8 cellular contexts compared by ENCODE assay signal in the genomic region with DNA sequence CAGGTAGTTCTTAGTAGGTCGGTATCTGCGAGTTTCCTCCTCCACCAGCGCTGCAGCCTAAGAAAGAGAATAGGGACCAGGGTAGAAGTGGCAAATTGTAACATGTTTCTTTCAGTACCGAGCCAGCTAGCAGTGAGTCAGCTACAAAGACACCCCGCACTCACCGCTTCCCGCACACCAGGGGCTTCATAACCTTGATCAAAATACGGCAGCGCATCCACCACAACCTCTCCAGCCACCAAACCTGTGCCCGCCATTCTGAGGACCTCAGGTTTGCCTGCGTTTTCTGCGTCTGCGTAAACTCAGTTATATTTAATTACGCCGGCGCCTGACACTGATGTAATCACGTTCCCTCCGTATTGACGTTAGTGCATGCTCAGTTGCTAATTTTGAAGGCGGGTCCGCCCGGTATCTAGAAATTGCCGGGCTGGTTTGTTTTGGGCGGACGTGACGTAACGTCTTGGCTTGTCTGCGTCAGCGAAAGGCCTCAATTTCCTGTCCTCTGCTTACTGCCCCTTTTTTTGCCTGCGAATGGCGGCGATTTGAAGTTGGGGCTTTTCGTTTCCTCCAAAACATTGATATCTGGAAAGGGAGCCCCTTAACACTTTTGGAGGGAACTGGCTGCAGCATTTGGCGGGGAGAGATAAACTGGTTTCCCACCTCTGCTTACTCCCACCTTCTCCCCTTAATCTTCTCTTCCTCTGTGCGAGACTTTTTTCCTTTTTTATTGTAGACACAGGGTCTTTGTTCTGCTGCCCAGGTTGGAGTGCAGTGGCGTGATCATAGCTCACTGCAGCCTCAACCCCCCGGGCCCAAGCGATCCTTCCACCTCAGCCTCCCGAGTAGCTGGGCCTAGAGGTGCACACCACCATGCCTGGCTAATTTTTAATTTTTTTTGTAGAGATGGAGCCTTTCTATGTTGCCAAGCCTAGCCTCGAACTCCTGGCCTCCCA. TPM values are rescaled to one million over a fixed set of nuclear protein-coding genes. Genes with fewer than 3 reads are reported as not detected.
A peak's percentile ranks its signal among the peaks of the same experiment; 100 is the strongest.
DNase-seq lines count a peak whose midpoint lies in the region; ATAC-seq, FAIRE-seq and TF ChIP-seq lines count a peak whose summit lies in the region.

A gene (minus strand): TSS at position 281 of the 953 bp plus-strand sequence. CDS start 24 bp downstream, at position 257.

- peak within 1 kb of the TSS; percentile 80 for H3K4me2 ChIP-seq in HepG2 (ENCODE audit: low read depth, low read length)

- peaks cover 9% of the 10 kb centered on the region for H3K4me1 Mint-ChIP-seq in CD14-positive monocyte

- BruUV-seq in HepG2 (replicated peaks; lab: Mats Ljungman, UMichigan) = TSS peak; percentile 96

- CTCF ChIA-PET in HepG2 (lab: Yijun Ruan, JAX; ENCODE audit: low intra/inter-chr PET ratio, low total read pairs) = no interaction called here

- in situ Hi-C loops in HepG2 (cut with HindIII; ENCODE audit: extremely low pct_ligation_motif_present, low pct_unique_long_range_greater_than_20kb) = no loop called here

- peak within 1 kb of the TSS; percentile 90 to 98 for H3K4me3 Mint-ChIP-seq in CD14-positive monocyte

- no peaks in the 10 kb centered on the region; a peak in 2 of 5 replicates for H3K27me3 ChIP-seq in HepG2 (ENCODE audit: control insufficient read depth in 1 of 2, insufficient read depth in 2 of 2, low read length in 2 of 2)

- peaks cover 11 to 13% (median 11%) of the 10 kb centered on the region in 3 donors for H3K27me3 Mint-ChIP-seq in CD14-positive monocyte (ENCODE audit: low read depth in 3 of 3)

- no peak for TF ChIP-seq RAD21 in HepG2 (CRISPR knock-in tag; IDR thresholded peaks at IDR 0.05)

- peak within 1 kb of the TSS; percentile 80 for H3K27ac ChIP-seq in HepG2 (ENCODE audit: extremely low read length, insufficient read depth, low read length)

- H3K4me1 ChIP-seq in HepG2 (ENCODE audit: insufficient read depth, low read length) = peaks cover 20% of the 10 kb centered on the region

- peak within 1 kb of the TSS; percentile 96 to 100 (median 99) for H3K27ac Mint-ChIP-seq in CD14-positive monocyte

- H3K9me3 ChIP-seq in HepG2 (ENCODE audit: low read length) = no peaks in the 10 kb centered on the region

- peak within 1 kb of the TSS; percentile 90 for H2AFZ ChIP-seq in HepG2 (ENCODE audit: low read length)

- peak; percentile 99 for ATAC-seq in GM19397 (IDR thresholded peaks at IDR 0.05; ENCODE audit: unreplicated experiment)
- ATAC-seq in HG03571 (IDR thresholded peaks at IDR 0.05; ENCODE audit: unreplicated experiment) = peak; percentile 99
- peak; percentile 98 for ATAC-seq in HepG2

- H3K4me3 ChIP-seq in HepG2 (replicated peaks in 1 of 3; ENCODE audit: insufficient read depth in 1 of 3, low read depth in 2 of 3, low read length in 3 of 3) = peak within 1 kb of the TSS; percentile 70 to 83 (median 78)

- peaks cover 14% of the 10 kb centered on the region for H3K79me2 ChIP-seq in HepG2 (ENCODE audit: insufficient read depth, low read length)

- no peak for TF ChIP-seq EP300 in HepG2 (IDR thresholded peaks at IDR 0.05; ENCODE audit: low read depth in 2 of 2, low read length in 2 of 2)
- no peak for TF ChIP-seq EP300 in HepG2 (CRISPR knock-in tag; IDR thresholded peaks at IDR 0.05; ENCODE audit: borderline replicate concordance)

- no peaks in the 10 kb centered on the region for H4K20me1 ChIP-seq in HepG2 (ENCODE audit: insufficient read depth, low read length)

- H3K9ac ChIP-seq in HepG2 (ENCODE audit: insufficient read depth, low read depth, low read length) = peak within 1 kb of the TSS; percentile 92

- WGBS in HepG2 (ENCODE audit: low lambda C conversion rate) = 7% methylated on average over 37 of the region's 40 CpGs

- no peak for TF ChIP-seq CTCF in CD14-positive monocyte (IDR thresholded peaks at IDR 0.05)
- no peak for TF ChIP-seq CTCF in HepG2 (CRISPR knock-in tag; IDR thresholded peaks at IDR 0.05)

- TF ChIP-seq POLR2A in HepG2 (IDR thresholded peaks at IDR 0.05; ENCODE audit: insufficient read depth in 1 of 2, low read depth in 2 of 2, low read length in 2 of 2) = peak; percentile 87 to 92

- peak; percentile 97 for DNase-seq in CD14-positive monocyte (ENCODE audit: low spot score)
- DNase-seq in NCI-H82 (lab: John Stamatoyannopoulos, UW) = peak; percentile 99
- DNase-seq in activated CD4-positive, alpha-beta T cell treated with anti-CD3 and anti-CD28 coated beads, Interleukin-2, amount 50 U/mL, for 48 hours = peak; percentile 91 to 95
- peak; percentile 97 to 98 for DNase-seq in dermis microvascular lymphatic vessel endothelial cell (ENCODE audit: low read depth in 2 of 2)
- peak; percentile 96 for DNase-seq in HepG2 (ENCODE audit: low spot score)
- DNase-seq in stimulated activated CD4-positive, alpha-beta T cell treated with anti-CD3 and anti-CD28 coated beads, Interleukin-4, amount 100 ng/mL, for 1 hour = peak; percentile 90

- peaks cover 5 to 11% (median 8%) of the 10 kb centered on the region in 7 donors for H3K9me3 Mint-ChIP-seq in CD14-positive monocyte

- intact Hi-C loops in CD14-positive monocyte (cut with micrococcal nuclease) = loop anchor here (5.0 to 10.0 kb wide), 4 partner anchors 67 to 181 kb away; a partner anchor contains a TSS
- intact Hi-C loops in HepG2 (cut with micrococcal nuclease; ENCODE audit: unreplicated experiment) = loop anchor here (1.0 to 2.0 kb wide), 2 partner anchors 69 to 175 kb away; a partner anchor contains a TSS

- peaks cover 32 to 33% of the 10 kb centered on the region in 2 donors for H3K36me3 Mint-ChIP-seq in CD14-positive monocyte

- POLR2A ChIA-PET in HepG2 (lab: Yijun Ruan, JAX) = interaction anchor here (0.9 to 1.1 kb wide), 2 partner anchors 71 to 114 kb away, joined by 3 read pairs; a partner anchor contains a TSS

- peaks cover 0 to 21% of the 10 kb centered on the region in 2 experiments; a peak in 2 of 5 replicates for H3K36me3 ChIP-seq in HepG2 (replicated peaks in 1 of 2; ENCODE audit: control insufficient read depth in 1 of 2, insufficient read depth in 2 of 2, low read length in 2 of 2)

- peak; percentile 96 for FAIRE-seq in HepG2 (lab: Jason Lieb, UNC)

TF ChIP-seq in HepG2, 621 proteins besides CTCF, POLR2A, EP300 and RAD21 (continues in another document):
- TF ChIP-seq ZNF260 (CRISPR knock-in tag; IDR thresholded peaks at IDR 0.05; ENCODE audit: borderline replicate concordance, low read depth) (no peak), ZNF30 (CRISPR knock-in tag; IDR thresholded peaks at IDR 0.05) (no peak), ATRX (CRISPR knock-in tag; IDR thresholded peaks at IDR 0.05; ENCODE audit: borderline replicate concordance) (no peak)
- TF ChIP-seq, protein P1, sequence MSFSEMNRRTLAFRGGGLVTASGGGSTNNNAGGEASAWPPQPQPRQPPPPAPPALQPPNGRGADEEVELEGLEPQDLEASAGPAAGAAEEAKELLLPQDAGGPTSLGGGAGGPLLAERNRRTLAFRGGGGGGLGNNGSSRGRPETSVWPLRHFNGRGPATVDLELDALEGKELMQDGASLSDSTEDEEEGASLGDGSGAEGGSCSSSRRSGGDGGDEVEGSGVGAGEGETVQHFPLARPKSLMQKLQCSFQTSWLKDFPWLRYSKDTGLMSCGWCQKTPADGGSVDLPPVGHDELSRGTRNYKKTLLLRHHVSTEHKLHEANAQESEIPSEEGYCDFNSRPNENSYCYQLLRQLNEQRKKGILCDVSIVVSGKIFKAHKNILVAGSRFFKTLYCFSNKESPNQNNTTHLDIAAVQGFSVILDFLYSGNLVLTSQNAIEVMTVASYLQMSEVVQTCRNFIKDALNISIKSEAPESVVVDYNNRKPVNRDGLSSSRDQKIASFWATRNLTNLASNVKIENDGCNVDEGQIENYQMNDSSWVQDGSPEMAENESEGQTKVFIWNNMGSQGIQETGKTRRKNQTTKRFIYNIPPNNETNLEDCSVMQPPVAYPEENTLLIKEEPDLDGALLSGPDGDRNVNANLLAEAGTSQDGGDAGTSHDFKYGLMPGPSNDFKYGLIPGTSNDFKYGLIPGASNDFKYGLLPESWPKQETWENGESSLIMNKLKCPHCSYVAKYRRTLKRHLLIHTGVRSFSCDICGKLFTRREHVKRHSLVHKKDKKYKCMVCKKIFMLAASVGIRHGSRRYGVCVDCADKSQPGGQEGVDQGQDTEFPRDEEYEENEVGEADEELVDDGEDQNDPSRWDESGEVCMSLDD (CRISPR knock-in tag; IDR thresholded peaks at IDR 0.05; ENCODE audit: borderline replicate concordance) = no peak

RNA-seq across cellular contexts. Expression of the gene that starts here (rescaled TPM):
- polyA plus RNA-seq in CD14-positive monocyte (10 to 100 TPM; 47.6 to 55.7 TPM), HepG2 (2011; rRNA removed) (15.2 and 18.0 TPM in 2 replicates)
- total RNA-seq in dermis microvascular lymphatic vessel endothelial cell (25.0 and 29.3 TPM in 2 replicates), HepG2 (2016; rRNA removed; fragmentation: Illumina TruSeq; extraction: Trizol) (47.4 and 78.0 TPM in 2 replicates)
- total RNA-seq in HepG2 (2016; cell fraction: cytosol; rRNA removed; fragmentation: Illumina TruSeq; extraction: Trizol; ENCODE audit: low read depth) = 15.1 and 16.9 TPM in 2 replicates
- 49.7 and 77.0 TPM in 2 replicates for total RNA-seq in HepG2 (2016; cell fraction: insoluble cytoplasmic fraction; rRNA removed; fragmentation: Illumina TruSeq; extraction: Trizol)
- 18.4 and 19.7 TPM in 2 replicates for total RNA-seq in HepG2 (2016; cell fraction: membrane; rRNA removed; fragmentation: Illumina TruSeq; extraction: Trizol)
- total RNA-seq in HepG2 (2016; cell fraction: nucleus; rRNA removed; fragmentation: Illumina TruSeq; extraction: Trizol) = 15.4 and 17.0 TPM in 2 replicates
- 10.1 and 14.0 TPM in 2 replicates for polyA plus RNA-seq in HepG2 (2011; cell fraction: cytosol; rRNA removed)
- polyA plus RNA-seq in HepG2 (2011; cell fraction: nucleus; rRNA removed) = 3.4 and 4.6 TPM in 2 replicates
- 28.4 and 35.8 TPM in 2 replicates for polyA plus RNA-seq in HepG2 (2012)
- 7.2 and 7.8 TPM in 2 replicates for polyA plus RNA-seq in HepG2 (2016; cell fraction: cytosol; fragmentation: Illumina TruSeq; extraction: Trizol; ENCODE audit: low read depth)
- 83.2 and 90.7 TPM in 2 replicates for polyA plus RNA-seq in HepG2 (2016; cell fraction: insoluble cytoplasmic fraction; fragmentation: Illumina TruSeq; extraction: Trizol; ENCODE audit: low read depth)
- 10.8 and 12.7 TPM in 2 replicates for polyA plus RNA-seq in HepG2 (2016; cell fraction: membrane; fragmentation: Illumina TruSeq; extraction: Trizol; ENCODE audit: low read depth)
- 21.0 and 22.8 TPM in 2 replicates for polyA plus RNA-seq in HepG2 (2016; cell fraction: nucleus; fragmentation: Illumina TruSeq; extraction: Trizol; ENCODE audit: insufficient read depth, low read depth)
- 2.9 and 10.1 TPM in 2 replicates for polyA minus RNA-seq in HepG2 (2011; rRNA and poly(A)+ RNA removed; ENCODE audit: low replicate concordance)
- 10.5 and 11.5 TPM in 2 replicates for polyA minus RNA-seq in HepG2 (2011; cell fraction: cytosol; rRNA and poly(A)+ RNA removed)
- polyA minus RNA-seq in HepG2 (2011; cell fraction: nucleus; rRNA and poly(A)+ RNA removed) = 6.8 and 7.7 TPM in 2 replicates

Comparison
In these comparisons a context has a peak if more than half of its experiments do, and no peak if none do; other contexts are left out.
1. Peak in every context shown above with its lines: DNase-seq, ATAC-seq, H3K4me3 ChIP-seq and H3K27ac ChIP-seq.